33 cellular contexts compared by ENCODE assay signal in the genomic region with DNA sequence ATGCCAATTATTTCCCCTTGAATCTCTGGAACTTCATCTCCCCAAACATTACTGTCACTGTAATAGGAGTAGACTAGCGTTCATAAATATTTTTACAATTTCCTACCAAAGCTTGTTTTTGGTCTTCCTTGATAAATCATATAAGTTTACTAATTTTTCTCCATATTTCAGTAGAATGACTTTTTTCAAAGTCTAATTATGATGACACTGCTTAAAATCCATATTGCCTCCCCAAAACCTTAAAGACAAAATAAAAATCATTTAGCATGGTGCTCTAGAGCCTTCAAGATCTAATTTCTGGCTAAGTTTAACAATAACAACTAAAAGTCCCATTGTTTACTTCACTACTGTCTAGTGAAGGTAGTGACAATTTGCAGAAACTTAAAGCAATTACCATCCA.
"Had no signal": no experiment of that assay in that cellular context is flagged by ENCODE, and none has a peak within 500 bp of the region (broad histone marks: within the 10 kb centered on the region; RNA-seq: fewer than 3 reads in every experiment).

No MANE protein-coding gene starts in this region.

- H3K27me3 ChIP-seq: adrenal gland, body of pancreas, brain microvascular endothelial cell, breast epithelium had no signal

- FAIRE-seq: astrocyte, TTC549 had no signal

- H3K4me3 ChIP-seq: adrenal gland, body of pancreas, breast epithelium had no signal

- DNase-seq: activated B cell treated with CpG ODN at 0.5 μM for 24 hours; activated CD4-positive, alpha-beta memory T cell treated with anti-CD3 and anti-CD28 coated beads for 36 hours; activated CD4-positive, alpha-beta T cell treated with anti-CD3 and anti-CD28 coated beads for 4 hours; activated CD4-positive, alpha-beta T cell treated with anti-CD3 and anti-CD28 coated beads, Interleukin-2, amount 10 ng/mL, durations not matched to agents 24 days and 14 days; activated CD4-positive, alpha-beta T cell treated with anti-CD3 and anti-CD28 coated beads, Interleukin-2, amount 50 U/mL, for 1 hour; activated CD4-positive, alpha-beta T cell treated with anti-CD3 and anti-CD28 coated beads, Interleukin-2, amount 50 U/mL, for 4 hours; activated CD4-positive, CD25-positive, alpha-beta regulatory T cell treated with anti-CD3 and anti-CD28 coated beads, Interleukin-2, amount 50 U/mL, for 72 hours; activated CD8-positive, alpha-beta memory T cell treated with anti-CD3 and anti-CD28 coated beads, Interleukin-2, amount 50 U/mL, for 4 hours; activated CD8-positive, alpha-beta T cell treated with anti-CD3 and anti-CD28 coated beads for 36 hours; activated effector memory CD4-positive, alpha-beta T cell treated with anti-CD3 and anti-CD28 coated beads, Interleukin-2, amount 50 U/mL, for 16 hours; activated gamma-delta T cell treated with Interleukin-2 at 50 U/mL for 16 hours; activated naive CD4-positive, alpha-beta T cell; activated naive CD4-positive, alpha-beta T cell treated with anti-CD3 and anti-CD28 coated beads for 36 hours; activated naive CD4-positive, alpha-beta T cell treated with anti-CD3 and anti-CD28 coated beads, Interleukin-2, amount 50 U/mL, for 16 hours; activated naive CD8-positive, alpha-beta T cell treated with anti-CD3 and anti-CD28 coated beads for 36 hours; activated T-cell treated with anti-CD3 and anti-CD28 coated beads for 4 hours; activated T-cell treated with anti-CD3 and anti-CD28 coated beads, Interleukin-2, amount 50 U/mL, for 1 hour; activated T-cell treated with anti-CD3 and anti-CD28 coated beads, Interleukin-2, amount 50 U/mL, for 4 hours; activated T-cell treated with anti-CD3 and anti-CD28 coated beads, Interleukin-2, amount 50 U/mL, for 72 hours; adrenal gland; amniotic stem cell; aorta; body of pancreas; brain microvascular endothelial cell; central memory CD4-positive, alpha-beta T cell; T-helper 2 cell; T-helper 9 cell had no signal

- H3K9me3 ChIP-seq: adrenal gland, body of pancreas, breast epithelium had no signal

- ATAC-seq: activated CD8-positive, alpha-beta T cell treated with anti-CD3 and anti-CD28 coated beads for 36 hours; activated naive CD4-positive, alpha-beta T cell treated with anti-CD3 and anti-CD28 coated beads, Interleukin-2, amount 50 U/mL, for 72 hours; activated T-cell treated with anti-CD3 and anti-CD28 coated beads, Interleukin-2, amount 50 U/mL, for 4 hours; activated T-cell treated with anti-CD3 and anti-CD28 coated beads, Interleukin-2, amount 50 U/mL, for 72 hours; activated T-helper 17 cell treated with anti-CD3 and anti-CD28 coated beads, Interleukin-2, amount 50 U/mL, for 72 hours; body of pancreas had no signal

- H3K27ac ChIP-seq: adrenal gland, body of pancreas, brain microvascular endothelial cell, breast epithelium, VCaP had no signal

- H3K4me1 ChIP-seq: adrenal gland, body of pancreas, breast epithelium had no signal

- H3K36me3 ChIP-seq: adrenal gland, brain microvascular endothelial cell, breast epithelium had no signal
